Comparison of ENCODE assay signal across 8 cellular contexts in the genomic region with DNA sequence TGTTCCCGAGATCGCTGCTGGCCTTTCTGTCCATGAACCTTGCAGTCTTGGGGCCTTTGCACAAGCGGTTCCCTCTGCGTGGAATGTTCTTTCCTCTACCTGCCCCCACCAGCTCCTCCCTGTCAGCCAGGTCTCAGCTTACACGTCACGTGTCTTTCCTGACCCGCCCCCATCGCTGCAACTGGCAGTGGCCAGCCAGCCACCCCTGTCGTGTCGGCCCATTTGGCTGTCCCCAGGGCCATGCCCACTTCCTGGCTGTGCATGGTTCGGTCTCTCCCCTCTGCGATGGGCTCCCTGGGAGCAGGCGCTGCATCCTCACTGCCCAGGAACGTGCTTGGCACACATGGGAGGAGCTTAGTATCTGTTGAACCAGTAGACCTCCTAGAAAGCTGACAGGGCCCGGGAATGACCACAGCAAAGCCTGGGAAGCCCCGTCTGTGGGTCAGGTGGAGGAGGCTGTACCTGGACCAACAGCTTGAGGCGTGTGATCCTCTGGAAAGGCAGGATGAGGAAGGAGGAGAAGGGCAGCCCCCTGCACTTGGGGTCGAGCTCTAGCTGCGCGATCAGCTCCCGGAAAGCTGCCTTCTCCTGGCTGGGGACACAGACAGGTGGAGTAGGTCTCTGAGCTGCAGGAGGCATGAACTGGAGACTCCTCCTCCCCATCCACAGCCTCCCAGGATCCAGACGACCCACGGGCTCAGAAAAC. TPM values are rescaled to one million over a fixed set of nuclear protein-coding genes. Genes with fewer than 3 reads are reported as not detected.
DNase-seq lines count a peak whose midpoint lies in the region; ATAC-seq and TF ChIP-seq lines count a peak whose summit lies in the region.

No MANE protein-coding gene starts in this region.

- peak; percentile 65 for DNase-seq in Daoy (ENCODE audit: low read depth)
- peak; percentile 93 for DNase-seq in NCI-H510A treated with DMSO at 0.1 percent for 48 hours (lab: John Stamatoyannopoulos, UW)
- peak; percentile 21 to 51 for DNase-seq in dermis microvascular lymphatic vessel endothelial cell (ENCODE audit: low read depth in 2 of 2)
- DNase-seq in nephron progenitor cell, result peak; percentile 76
- DNase-seq in middle frontal gyrus (ENCODE audit: extremely low spot score, low spot score), result no peak
- DNase-seq in stimulated activated naive CD8-positive, alpha-beta T cell treated with anti-CD3 and anti-CD28 coated beads, Interleukin-15, Interleukin-2, amounts not matched to agents 100 U/mL and 50 U/mL, for 24 hours, result no peak
- no peak for DNase-seq in activated naive CD4-positive, alpha-beta T cell treated with anti-CD3 and anti-CD28 coated beads for 36 hours

- intact Hi-C loops in activated naive CD4-positive, alpha-beta T cell treated with anti-CD3 and anti-CD28 coated beads for 36 hours (cut with micrococcal nuclease), result no loop called here

- TF ChIP-seq CTCF in nephron progenitor cell (IDR thresholded peaks at IDR 0.05), result no peak

- H3K4me1 Mint-ChIP-seq in nephron progenitor cell, result peaks cover 34% of the 10 kb centered on the region
- no peaks in the 10 kb centered on the region for H3K4me1 Mint-ChIP-seq in activated naive CD4-positive, alpha-beta T cell treated with anti-CD3 and anti-CD28 coated beads for 36 hours (ENCODE audit: low read depth)

- no peak overlapping the region for H3K27ac Mint-ChIP-seq in nephron progenitor cell
- no peak overlapping the region for H3K27ac Mint-ChIP-seq in activated naive CD4-positive, alpha-beta T cell treated with anti-CD3 and anti-CD28 coated beads for 36 hours

- ATAC-seq in HG03159 (IDR thresholded peaks at IDR 0.05; ENCODE audit: unreplicated experiment), result no peak
- no peak for ATAC-seq in stimulated activated naive CD8-positive, alpha-beta T cell treated with anti-CD3 and anti-CD28 coated beads, Interleukin-15, Interleukin-2, amounts not matched to agents 100 U/mL and 50 U/mL, for 24 hours

- H3K9me3 Mint-ChIP-seq in nephron progenitor cell, result no peaks in the 10 kb centered on the region
- H3K9me3 Mint-ChIP-seq in activated naive CD4-positive, alpha-beta T cell treated with anti-CD3 and anti-CD28 coated beads for 36 hours, result no peaks in the 10 kb centered on the region

- no peaks in the 10 kb centered on the region for H3K36me3 Mint-ChIP-seq in nephron progenitor cell (ENCODE audit: low read depth)
- H3K36me3 Mint-ChIP-seq in activated naive CD4-positive, alpha-beta T cell treated with anti-CD3 and anti-CD28 coated beads for 36 hours (ENCODE audit: low read depth), result no peaks in the 10 kb centered on the region

- H3K27me3 Mint-ChIP-seq in nephron progenitor cell (ENCODE audit: low read depth, poor library complexity), result peaks cover 9% of the 10 kb centered on the region
- H3K27me3 Mint-ChIP-seq in activated naive CD4-positive, alpha-beta T cell treated with anti-CD3 and anti-CD28 coated beads for 36 hours (ENCODE audit: low read depth), result peaks cover 9% of the 10 kb centered on the region

- CTCF ChIA-PET in activated naive CD4-positive, alpha-beta T cell treated with anti-CD3 and anti-CD28 coated beads for 36 hours (lab: Charles Lee), result interaction anchor here (0.6 kb wide), 1 partner anchor 1035 kb away, joined by 3 read pairs; no protein-coding TSS in a partner anchor

- H3K4me3 Mint-ChIP-seq in nephron progenitor cell, result peak overlapping the region; percentile 32
- H3K4me3 Mint-ChIP-seq in activated naive CD4-positive, alpha-beta T cell treated with anti-CD3 and anti-CD28 coated beads for 36 hours, result no peak overlapping the region

RNA-seq across cellular contexts. Expression of gene SNORC, which starts 21.0 kb away (rescaled TPM):
- total RNA-seq in Daoy (2014; rRNA removed; shearing (Covaris generic)), result 0.29 and 0.30 TPM in 2 replicates
- 0.13 TPM in 2 replicates for total RNA-seq in dermis microvascular lymphatic vessel endothelial cell
- total RNA-seq in activated naive CD4-positive, alpha-beta T cell treated with anti-CD3 and anti-CD28 coated beads for 36 hours, result 1 to 10 TPM in 1 of 2 experiments, under 1 TPM in 1; 0.72 to 1.1 TPM

Comparison
In these comparisons a context has a peak if more than half of its experiments do, and no peak if none do; other contexts are left out.
1. DNase-seq: peak in Daoy (single experiment), NCI-H510A treated with DMSO at 0.1 percent for 48 hours (single experiment), dermis microvascular lymphatic vessel endothelial cell (2 of 2) and nephron progenitor cell (single experiment); none in middle frontal gyrus (single experiment), stimulated activated naive CD8-positive, alpha-beta T cell treated with anti-CD3 and anti-CD28 coated beads, Interleukin-15, Interleukin-2, amounts not matched to agents 100 U/mL and 50 U/mL, for 24 hours (single experiment) and activated naive CD4-positive, alpha-beta T cell treated with anti-CD3 and anti-CD28 coated beads for 36 hours (single experiment).